8 cellular contexts compared by ENCODE assay signal in genomic region chr11:120172054-120172881, GRCh38. TPM values are rescaled to one million over a fixed set of nuclear protein-coding genes. Genes with fewer than 3 reads are reported as not detected.
A peak's percentile ranks its signal among the peaks of the same experiment; 100 is the strongest.
DNase-seq lines count a peak whose midpoint lies in the region; ATAC-seq and TF ChIP-seq lines count a peak whose summit lies in the region.

No MANE protein-coding gene starts in this region.

- TF ChIP-seq CTCF in Peyer's patch (IDR thresholded peaks at IDR 0.05) (peak in 5 of 6 experiments; percentile 59 to 93 (median 91)), prostate gland (IDR thresholded peaks at IDR 0.05) (peak; percentile 62 to 94 (median 92))

- DNase-seq in NCI-H146 (lab: John Stamatoyannopoulos, UW) (peak; percentile 30), NCI-H146 treated with DMSO at 0.1 percent for 48 hours (lab: John Stamatoyannopoulos, UW; ENCODE audit: unreplicated experiment) (no peak), HT1080 (ENCODE audit: low read depth) (peak; percentile 61), Peyer's patch (peak; percentile 33 to 84 (median 76)), amniotic epithelial cell (ENCODE audit: low read depth) (peak; percentile 45), left cardiac atrium (peak; percentile 80), prostate gland (ENCODE audit: low spot score) (peak; percentile 67)

- no peaks in the 10 kb centered on the region for H3K9me3 ChIP-seq in Peyer's patch
- H3K9me3 ChIP-seq in prostate gland: no peaks in the 10 kb centered on the region

- H3K36me3 ChIP-seq in Peyer's patch: no peaks in the 10 kb centered on the region
- no peaks in the 10 kb centered on the region for H3K36me3 ChIP-seq in prostate gland

- H3K27me3 ChIP-seq in Peyer's patch: peaks cover 0 to 8% of the 10 kb centered on the region in 2 donors
- H3K27me3 ChIP-seq in prostate gland (replicated peaks; ENCODE audit: insufficient read depth): no peaks in the 10 kb centered on the region

- no peak overlapping the region for H3K27ac ChIP-seq in Peyer's patch
- H3K27ac ChIP-seq in prostate gland: no peak overlapping the region

- 39% methylated on average over 23 of the region's 23 CpGs for WGBS in prostate gland

- peak; percentile 52 to 56 for ATAC-seq in left cardiac atrium
- ATAC-seq in HG03196 (IDR thresholded peaks at IDR 0.05; ENCODE audit: unreplicated experiment): no peak

- H3K4me1 ChIP-seq in Peyer's patch (peaks cover 0 to 25% (median 0%) of the 10 kb centered on the region in 4 donors), prostate gland (replicated peaks) (no peaks in the 10 kb centered on the region)

- no peak for TF ChIP-seq POLR2A in Peyer's patch (IDR thresholded peaks at IDR 0.05)
- no peak for TF ChIP-seq POLR2A in prostate gland (IDR thresholded peaks at IDR 0.05)

- H3K4me3 ChIP-seq in Peyer's patch: no peak overlapping the region
- H3K4me3 ChIP-seq in prostate gland: no peak overlapping the region

- intact Hi-C loops in left cardiac atrium (cut with DNase I): loop anchor here in 1 of 2 donors (1.0 kb wide), 1 partner anchor 57 kb away; no protein-coding TSS in a partner anchor
- intact Hi-C loops in prostate gland (cut with DNase I): loop anchor here (2.0 to 5.0 kb wide), 2 partner anchors 59 to 130 kb away; no protein-coding TSS in a partner anchor

RNA-seq across cellular contexts. Expression of gene TRIM29, which starts 34.4 kb away (rescaled TPM):
- total RNA-seq in HT1080 (2014; rRNA removed; shearing (Covaris generic)): 0.07 TPM in 1 of 2 replicates, not detected in the other
- 0.07 and 1.00 TPM in 2 replicates for polyA plus RNA-seq in HT1080 (2015; cell fraction: cytosol; rRNA removed)
- polyA plus RNA-seq in HT1080 (2015; cell fraction: nucleus; rRNA removed): 0.22 TPM in 1 of 2 replicates, not detected in the other
- total RNA-seq in Peyer's patch (10 to 100 TPM in 1 of 4 donors, 1 to 10 TPM in 3; 7.8 to 33.3 (median 9.1) TPM), left cardiac atrium (under 1 TPM in 1 of 2 donors, not detected in 1; 0.50 TPM), prostate gland (100 to 1,000 TPM in 1 of 2 donors, 10 to 100 TPM in 1; 73.7 to 126 TPM)

RNA-seq across cellular contexts. Expression of gene OAF, which starts 38.6 kb away (rescaled TPM):
- 190 and 227 TPM in 2 replicates for total RNA-seq in HT1080 (2014; rRNA removed; shearing (Covaris generic))
- 127 and 136 TPM in 2 replicates for polyA plus RNA-seq in HT1080 (2015; cell fraction: cytosol; rRNA removed)
- 64.4 and 66.9 TPM in 2 replicates for polyA plus RNA-seq in HT1080 (2015; cell fraction: nucleus; rRNA removed)
- 100 to 1,000 TPM in 3 of 4 donors, 10 to 100 TPM in 1; 66.0 to 344 (median 228) TPM for total RNA-seq in Peyer's patch
- total RNA-seq in left cardiac atrium: 10 to 100 TPM; 32.9 to 59.6 TPM
- 10 to 100 TPM; 14.5 to 17.4 TPM for total RNA-seq in prostate gland
